ENCODE assay signal across 8 cellular contexts in the genomic region with DNA sequence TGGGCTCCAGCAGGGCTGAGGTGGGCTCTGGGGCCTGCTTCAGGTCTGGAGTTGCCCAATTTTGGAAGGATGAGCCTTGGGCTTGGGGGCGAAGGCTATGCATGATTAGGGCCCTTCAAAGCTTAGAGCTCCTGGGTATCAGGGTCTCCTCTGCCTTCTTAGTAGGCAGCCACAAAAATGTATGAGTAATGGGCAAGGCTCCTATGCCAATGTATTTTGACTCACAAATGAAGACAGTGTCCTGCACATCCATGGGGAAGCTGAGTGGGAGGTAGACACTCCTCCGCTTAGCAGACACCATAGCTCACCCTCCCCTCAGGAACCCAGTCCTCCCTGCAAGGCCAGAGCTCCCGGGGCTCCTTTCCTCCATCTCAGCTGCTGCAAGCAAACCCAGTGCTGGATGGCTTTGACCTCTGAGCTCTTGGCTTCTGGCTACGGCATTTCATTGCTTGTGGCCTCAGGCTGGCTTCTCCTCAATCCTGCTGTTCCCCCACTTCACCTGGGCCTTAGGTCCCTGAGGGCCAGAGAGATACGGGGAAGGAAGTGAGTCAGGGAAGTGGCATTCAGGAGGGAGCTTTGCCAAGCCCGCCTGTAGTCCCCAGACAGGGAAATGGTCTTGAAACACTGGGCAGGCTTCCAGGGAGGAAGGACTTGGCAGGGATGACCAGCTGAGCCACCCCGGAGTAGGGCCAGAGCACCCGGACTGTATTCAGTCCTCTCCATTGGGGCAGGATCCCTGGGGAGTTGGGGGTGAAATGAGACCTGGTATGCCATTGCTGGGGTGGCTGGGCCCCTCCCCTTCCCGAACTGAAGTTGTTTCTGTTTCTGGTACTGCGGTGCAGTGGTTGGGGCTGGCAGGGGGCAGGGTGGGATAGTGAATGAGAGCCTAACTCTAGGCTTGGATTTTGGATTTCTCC. TPM values are rescaled to one million over a fixed set of nuclear protein-coding genes. Genes with fewer than 3 reads are reported as not detected.
A peak's percentile ranks its signal among the peaks of the same experiment; 100 is the strongest.
DNase-seq lines count a peak whose midpoint lies in the region; ATAC-seq and TF ChIP-seq lines count a peak whose summit lies in the region.

No MANE protein-coding gene starts in this region.

- peak; percentile 74 for ATAC-seq in mucosa of descending colon
- ATAC-seq in GM18867 (IDR thresholded peaks at IDR 0.05; ENCODE audit: unreplicated experiment) = no peak
- no peak for ATAC-seq in GM19035 (IDR thresholded peaks at IDR 0.05; ENCODE audit: unreplicated experiment)
- no peak for ATAC-seq in GM23338

- TF ChIP-seq CTCF in CD14-positive monocyte (IDR thresholded peaks at IDR 0.05) (no peak), endodermal cell (conservative IDR thresholded peaks at IDR 0.05) (no peak), mucosa of descending colon (IDR thresholded peaks at IDR 0.05) (no peak), GM23338 (conservative IDR thresholded peaks at IDR 0.05; ENCODE audit: low read depth in 2 of 2) (no peak)

- DNase-seq in CD14-positive monocyte (ENCODE audit: low spot score) (no peak), NCI-H2196 treated with DMSO at 0.1 percent for 48 hours (lab: John Stamatoyannopoulos, UW; ENCODE audit: unreplicated experiment) (peak; percentile 92), endodermal cell (peak; percentile 80), mucosa of descending colon (peak; percentile 89 to 98 (median 92)), retina (no peak), GM23338 (ENCODE audit: low spot score) (no peak)

- no peak overlapping the region for H3K27ac ChIP-seq in endodermal cell (ENCODE audit: low read depth, low read length)
- H3K27ac ChIP-seq in GM23338 (ENCODE audit: low read depth) = no peak overlapping the region

- intact Hi-C loops in CD14-positive monocyte (cut with micrococcal nuclease) (no loop called here), mucosa of descending colon (cut with DNase I, micrococcal nuclease) (loop anchor here in 1 of 2 donors (10.0 kb wide), 1 partner anchor 46 kb away; no protein-coding TSS in a partner anchor)

- H3K9me3 Mint-ChIP-seq in CD14-positive monocyte = peaks cover 0 to 7% (median 0%) of the 10 kb centered on the region in 7 donors
- H3K9me3 Mint-ChIP-seq in endodermal cell = no peaks in the 10 kb centered on the region
- no peaks in the 10 kb centered on the region for H3K9me3 Mint-ChIP-seq in GM23338

- H3K9me2 ChIP-seq in GM23338 (ENCODE audit: insufficient read depth) = no peaks in the 10 kb centered on the region

- H3K27ac Mint-ChIP-seq in CD14-positive monocyte (peak overlapping the region in 4 of 7 donors; percentile 25 to 62 (median 35)), endodermal cell (no peak overlapping the region), GM23338 (no peak overlapping the region)

- H3K36me3 ChIP-seq in endodermal cell (ENCODE audit: control insufficient read depth, insufficient read depth, low read length) = no peaks in the 10 kb centered on the region
- H3K36me3 ChIP-seq in mucosa of descending colon (ENCODE audit: low read depth) = no peaks in the 10 kb centered on the region
- no peaks in the 10 kb centered on the region for H3K36me3 ChIP-seq in GM23338 (ENCODE audit: insufficient read depth)

- H3K79me2 ChIP-seq in GM23338 (replicated peaks; ENCODE audit: insufficient read depth) = no peaks in the 10 kb centered on the region

- H2AFZ ChIP-seq in GM23338 = no peak overlapping the region; the same call in 1 of the 2 replicates

- H3K4me3 Mint-ChIP-seq in CD14-positive monocyte (peak overlapping the region in 1 of 2 donors; percentile 67), endodermal cell (no peak overlapping the region), GM23338 (no peak overlapping the region)

- WGBS in endodermal cell (ENCODE audit: insufficient coverage in 1 of 2, insufficient read length in 1 of 2), 2 experiments = 84 to 86% methylated on average over 7 to 10 of the region's 10 CpGs

- H3K9ac ChIP-seq in endodermal cell (ENCODE audit: extremely low read depth, low read length, poor library complexity, severe bottlenecking) = no peak overlapping the region

- H3K36me3 Mint-ChIP-seq in CD14-positive monocyte (peaks cover 15 to 21% of the 10 kb centered on the region in 2 donors), endodermal cell (ENCODE audit: low read depth) (no peaks in the 10 kb centered on the region), GM23338 (ENCODE audit: low read depth) (no peaks in the 10 kb centered on the region)

- peaks cover 44% of the 10 kb centered on the region for H3K27me3 ChIP-seq in endodermal cell (ENCODE audit: control insufficient read depth, insufficient read depth, low read length, poor library complexity, severe bottlenecking)
- H3K27me3 ChIP-seq in GM23338 (ENCODE audit: insufficient read depth) = peaks cover 35% of the 10 kb centered on the region

- H3K4me3 ChIP-seq in endodermal cell (ENCODE audit: low read length) = no peak overlapping the region
- no peak overlapping the region for H3K4me3 ChIP-seq in mucosa of descending colon
- H3K4me3 ChIP-seq in GM23338 = no peak overlapping the region

- no peaks in the 10 kb centered on the region for H4K20me1 ChIP-seq in GM23338 (replicated peaks; ENCODE audit: insufficient read depth)

- peaks cover 60% of the 10 kb centered on the region for H3K4me1 Mint-ChIP-seq in CD14-positive monocyte
- peaks cover 6% of the 10 kb centered on the region for H3K4me1 Mint-ChIP-seq in endodermal cell
- H3K4me1 Mint-ChIP-seq in GM23338 = peaks cover 21% of the 10 kb centered on the region

- no peaks in the 10 kb centered on the region for H3K9me3 ChIP-seq in endodermal cell (ENCODE audit: control insufficient read depth, low read length)
- H3K9me3 ChIP-seq in mucosa of descending colon = no peaks in the 10 kb centered on the region

- H3F3A ChIP-seq in GM23338 (replicated peaks; ENCODE audit: low read depth) = 0 out of 2 replicates have a peak, but pooled peaks cover 3% of the 10 kb centered on the region

- H3K4me1 ChIP-seq in endodermal cell (ENCODE audit: control insufficient read depth, insufficient read depth, low read length) = no peaks in the 10 kb centered on the region
- peaks cover 53% of the 10 kb centered on the region for H3K4me1 ChIP-seq in mucosa of descending colon (ENCODE audit: low read depth)
- peaks cover 17% of the 10 kb centered on the region for H3K4me1 ChIP-seq in GM23338 (ENCODE audit: insufficient read depth)

- H3K27me3 Mint-ChIP-seq in CD14-positive monocyte (ENCODE audit: low read depth in 3 of 3) (peaks cover 32 to 41% (median 34%) of the 10 kb centered on the region in 3 donors), endodermal cell (ENCODE audit: insufficient read depth) (peaks cover 30% of the 10 kb centered on the region), GM23338 (ENCODE audit: insufficient read depth, low read depth, poor library complexity) (peaks cover 33% of the 10 kb centered on the region)

- no peak overlapping the region for H3K4me2 ChIP-seq in GM23338

TF ChIP-seq in GM23338, 12 proteins besides CTCF, POLR2A, EP300 and RAD21 (continues in another document):
- no peak for TF ChIP-seq ZNF114 (CRISPR knock-in tag; IDR thresholded peaks at IDR 0.05)
- TF ChIP-seq EZH2 (IDR thresholded peaks at IDR 0.05; ENCODE audit: low read depth, unreplicated experiment) = no peak
- no peak for TF ChIP-seq STAT1 (IDR thresholded peaks at IDR 0.05; ENCODE audit: unreplicated experiment)

RNA-seq across cellular contexts. Expression of a gene that starts 4.4 kb away (rescaled TPM):
- polyA plus RNA-seq in CD14-positive monocyte = 10 to 100 TPM in 1 of 2 donors, 1 to 10 TPM in 1; 2.7 to 11.4 TPM
- under 1 TPM; 0.22 to 0.91 TPM for total RNA-seq in endodermal cell
- polyA plus RNA-seq in endodermal cell (2013, experiment 1 of 2) = not detected
- not detected for polyA plus RNA-seq in endodermal cell (2013, experiment 2 of 2)
- 100 to 1,000 TPM; 166 to 453 (median 211) TPM for total RNA-seq in mucosa of descending colon
- 0.27 TPM in 1 of 2 replicates, not detected in the other for total RNA-seq in GM23338 (2014; rRNA removed; shearing (Covaris generic))
- not detected in 2 replicates for polyA plus RNA-seq in GM23338 (2016; fragmentation: Nextera tagmentation; extraction: Ambion mirVana)

Comparison
In these comparisons a context has a peak if more than half of its experiments do, and no peak if none do; other contexts are left out.
1. DNase-seq: peak in NCI-H2196 treated with DMSO at 0.1 percent for 48 hours (single experiment), endodermal cell (single experiment) and mucosa of descending colon (3 of 3); none in CD14-positive monocyte (single experiment), retina (single experiment) and GM23338 (single experiment).
2. H3K27ac Mint-ChIP-seq: peak in CD14-positive monocyte (4 of 7); none in endodermal cell (single experiment) and GM23338 (single experiment).
3. RNA of a gene that starts 4.4 kb away (total RNA-seq): 166 to 453 TPM in mucosa of descending colon; 0.22 to 0.91 TPM in endodermal cell and 0.27 TPM in GM23338; every median in the first group is over 10 times any median in the second.